Comparison of ENCODE assay signal across 12 cellular contexts in genomic region chr1:239912471-239912870, GRCh38.
DNase-seq lines count a peak whose midpoint lies in the region; FAIRE-seq and TF ChIP-seq lines count a peak whose summit lies in the region.
"Had no signal": no experiment of that assay in that cellular context is flagged by ENCODE, and none has a peak within 500 bp of the region (broad histone marks: within the 10 kb centered on the region; RNA-seq: fewer than 3 reads in every experiment).

No MANE protein-coding gene starts in this region.

- peaks cover 0 to 4% (median 3%) of the 10 kb centered on the region in 3 donors for H3K27me3 Mint-ChIP-seq in immature natural killer cell (ENCODE audit: low read depth in 3 of 3)

- FAIRE-seq in H54 (lab: Jason Lieb, UNC) = no peak

- no peak overlapping the region for H3K4me3 ChIP-seq in SK-N-SH (ENCODE audit: low read depth in 2 of 2, low read length in 1 of 2)
- H3K4me3 ChIP-seq in foreskin fibroblast (ENCODE audit: low read depth in 1 of 2, low read length in 2 of 2) = no peak overlapping the region
- H3K4me3 ChIP-seq: colonic mucosa, mucosa of descending colon had no signal

- peaks cover 17% of the 10 kb centered on the region for H3F3A ChIP-seq in SK-N-SH (replicated peaks; ENCODE audit: insufficient read depth)

- H3K36me3 ChIP-seq in SK-N-SH (replicated peaks in 1 of 2; ENCODE audit: control insufficient read depth in 1 of 2, insufficient read depth in 2 of 2, low read length in 1 of 2) = peaks cover 0 to 10% of the 10 kb centered on the region in 2 experiments
- H3K36me3 ChIP-seq: colonic mucosa had no signal

- no peaks in the 10 kb centered on the region for H3K9me3 Mint-ChIP-seq in immature natural killer cell

- TF ChIP-seq EP300 in SK-N-SH (IDR thresholded peaks at IDR 0.05; ENCODE audit: borderline replicate concordance in 1 of 2, low read depth in 1 of 2, low read length in 1 of 2) = peak in 1 of 2 experiments; percentile 90; a peak in 2 of 4 replicates

- H3K36me3 Mint-ChIP-seq in immature natural killer cell = no peaks in the 10 kb centered on the region

- peak overlapping the region in 1 of 6 donors; percentile 39 for H3K27ac Mint-ChIP-seq in immature natural killer cell

- H3K4me1 Mint-ChIP-seq in immature natural killer cell = no peaks in the 10 kb centered on the region

- no peak for TF ChIP-seq POLR2A in H54 (IDR thresholded peaks at IDR 0.05; ENCODE audit: low read depth, low read length)

- 25% methylated on average over 6 of the region's 6 CpGs for WGBS in SK-N-SH (ENCODE audit: low lambda C conversion rate)

- H3K27me3 ChIP-seq in SK-N-SH (ENCODE audit: insufficient read depth) = no peaks in the 10 kb centered on the region
- H3K27me3 ChIP-seq: colonic mucosa had no signal

- POLR2A ChIA-PET in SK-N-SH (lab: Yijun Ruan, JAX) = no interaction called here

- no peak overlapping the region for H3K9ac ChIP-seq in SK-N-SH

- CTCF ChIA-PET in SK-N-SH (lab: Yijun Ruan, JAX) = interaction anchor here (2.5 kb wide), 1 partner anchor 40 kb away, joined by 8 read pairs; no protein-coding TSS in a partner anchor

- DNase-seq in HS-27A (ENCODE audit: low read depth) (peak; percentile 20), SK-N-SH (no peak), foreskin fibroblast (peak; percentile 23 to 48), smooth muscle cell of the brain vasculature (ENCODE audit: low read depth, low spot score) (peak; percentile 37), immature natural killer cell (no peak), iPS-NIHi7 (ENCODE audit: extremely low spot score) (no peak), inferior parietal cortex (ENCODE audit: extremely low spot score) (no peak), H54 (ENCODE audit: insufficient read length, low spot score) (no peak)
- DNase-seq: activated naive CD4-positive, alpha-beta T cell treated with anti-CD3 and anti-CD28 coated beads, Interleukin-2, amount 50 U/mL, for 16 hours; colonic mucosa; COR-L47; mucosa of descending colon had no signal

- H3K4me3 Mint-ChIP-seq in immature natural killer cell = no peak overlapping the region

- peak overlapping the region; percentile 8 to 12; a peak in 3 of 4 replicates for H3K27ac ChIP-seq in SK-N-SH (ENCODE audit: low read depth in 2 of 2, low read length in 1 of 2)
- H3K27ac ChIP-seq: colonic mucosa had no signal

- H3K9me2 ChIP-seq in SK-N-SH = no peaks in the 10 kb centered on the region

- H2AFZ ChIP-seq in SK-N-SH (ENCODE audit: low read depth) = peak overlapping the region; percentile 12

- TF ChIP-seq CTCF in SK-N-SH (IDR thresholded peaks at IDR 0.05) (no peak), foreskin fibroblast (IDR thresholded peaks at IDR 0.05; ENCODE audit: low read depth, low read length) (no peak)

- no peaks in the 10 kb centered on the region for H3K9me3 ChIP-seq in SK-N-SH
- H3K9me3 ChIP-seq: colonic mucosa, mucosa of descending colon had no signal

- peak overlapping the region; percentile 10 for H3K4me2 ChIP-seq in SK-N-SH

- TF ChIP-seq RAD21 in SK-N-SH (IDR thresholded peaks at IDR 0.05; ENCODE audit: low read length) = no peak

- peaks cover 19% of the 10 kb centered on the region in 2 experiments for H3K4me1 ChIP-seq in SK-N-SH (ENCODE audit: control insufficient read depth in 1 of 2, insufficient read depth in 2 of 2, low read depth in 1 of 2, low read length in 1 of 2)
- H3K4me1 ChIP-seq: colonic mucosa had no signal

- no peaks in the 10 kb centered on the region for H4K20me1 ChIP-seq in SK-N-SH (ENCODE audit: insufficient read depth)

- H3K79me2 ChIP-seq in SK-N-SH (ENCODE audit: insufficient read depth) = no peaks in the 10 kb centered on the region

TF ChIP-seq in SK-N-SH, 30 proteins besides CTCF, POLR2A, EP300 and RAD21:
- TF ChIP-seq, protein P1, sequence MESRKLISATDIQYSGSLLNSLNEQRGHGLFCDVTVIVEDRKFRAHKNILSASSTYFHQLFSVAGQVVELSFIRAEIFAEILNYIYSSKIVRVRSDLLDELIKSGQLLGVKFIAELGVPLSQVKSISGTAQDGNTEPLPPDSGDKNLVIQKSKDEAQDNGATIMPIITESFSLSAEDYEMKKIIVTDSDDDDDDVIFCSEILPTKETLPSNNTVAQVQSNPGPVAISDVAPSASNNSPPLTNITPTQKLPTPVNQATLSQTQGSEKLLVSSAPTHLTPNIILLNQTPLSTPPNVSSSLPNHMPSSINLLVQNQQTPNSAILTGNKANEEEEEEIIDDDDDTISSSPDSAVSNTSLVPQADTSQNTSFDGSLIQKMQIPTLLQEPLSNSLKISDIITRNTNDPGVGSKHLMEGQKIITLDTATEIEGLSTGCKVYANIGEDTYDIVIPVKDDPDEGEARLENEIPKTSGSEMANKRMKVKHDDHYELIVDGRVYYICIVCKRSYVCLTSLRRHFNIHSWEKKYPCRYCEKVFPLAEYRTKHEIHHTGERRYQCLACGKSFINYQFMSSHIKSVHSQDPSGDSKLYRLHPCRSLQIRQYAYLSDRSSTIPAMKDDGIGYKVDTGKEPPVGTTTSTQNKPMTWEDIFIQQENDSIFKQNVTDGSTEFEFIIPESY (IDR thresholded peaks at IDR 0.05; ENCODE audit: borderline replicate concordance, low read depth) = 0 out of 2 replicates have a peak, but pooled peaks have one; percentile 15
- TF ChIP-seq NFIC (IDR thresholded peaks at IDR 0.05; ENCODE audit: borderline replicate concordance) (peak; percentile 87), USF1 (IDR thresholded peaks at IDR 0.05; ENCODE audit: borderline replicate concordance, low read depth) (no peak), RXRA (IDR thresholded peaks at IDR 0.05; ENCODE audit: borderline replicate concordance, low read depth) (0 out of 2 replicates have a peak, but pooled peaks have one; percentile 24), GABPA (IDR thresholded peaks at IDR 0.05; ENCODE audit: low read depth) (no peak), JUND (IDR thresholded peaks at IDR 0.05) (peak; percentile 83), FOSL2 (IDR thresholded peaks at IDR 0.05; ENCODE audit: borderline replicate concordance, low read depth) (peak; percentile 86), EZH2phosphoT487 (IDR thresholded peaks at IDR 0.05; ENCODE audit: borderline replicate concordance, low read depth) (no peak), TCF12 (IDR thresholded peaks at IDR 0.05) (peak; percentile 96), YY1 (IDR thresholded peaks at IDR 0.05; ENCODE audit: low read depth) (no peak), TEAD4 (IDR thresholded peaks at IDR 0.05; ENCODE audit: borderline replicate concordance, insufficient read depth) (peak; percentile 77), CHD2 (IDR thresholded peaks at IDR 0.05; ENCODE audit: low read length, partially characterized antibody) (no peak), MEF2A (IDR thresholded peaks at IDR 0.05; ENCODE audit: borderline replicate concordance, low read depth) (0 out of 2 replicates have a peak, but pooled peaks have one; percentile 17), SIN3A (IDR thresholded peaks at IDR 0.05; ENCODE audit: borderline replicate concordance, low read depth, low read length) (no peak)
- TF ChIP-seq, protein P2, sequence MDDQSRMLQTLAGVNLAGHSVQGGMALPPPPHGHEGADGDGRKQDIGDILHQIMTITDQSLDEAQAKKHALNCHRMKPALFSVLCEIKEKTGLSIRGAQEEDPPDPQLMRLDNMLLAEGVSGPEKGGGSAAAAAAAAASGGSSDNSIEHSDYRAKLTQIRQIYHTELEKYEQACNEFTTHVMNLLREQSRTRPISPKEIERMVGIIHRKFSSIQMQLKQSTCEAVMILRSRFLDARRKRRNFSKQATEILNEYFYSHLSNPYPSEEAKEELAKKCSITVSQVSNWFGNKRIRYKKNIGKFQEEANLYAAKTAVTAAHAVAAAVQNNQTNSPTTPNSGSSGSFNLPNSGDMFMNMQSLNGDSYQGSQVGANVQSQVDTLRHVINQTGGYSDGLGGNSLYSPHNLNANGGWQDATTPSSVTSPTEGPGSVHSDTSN (IDR thresholded peaks at IDR 0.05) = peak; percentile 92
- TF ChIP-seq, protein P3, sequence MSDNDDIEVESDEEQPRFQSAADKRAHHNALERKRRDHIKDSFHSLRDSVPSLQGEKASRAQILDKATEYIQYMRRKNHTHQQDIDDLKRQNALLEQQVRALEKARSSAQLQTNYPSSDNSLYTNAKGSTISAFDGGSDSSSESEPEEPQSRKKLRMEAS (IDR thresholded peaks at IDR 0.05; ENCODE audit: low read depth) = peak; percentile 53
- TF ChIP-seq, protein P4, sequence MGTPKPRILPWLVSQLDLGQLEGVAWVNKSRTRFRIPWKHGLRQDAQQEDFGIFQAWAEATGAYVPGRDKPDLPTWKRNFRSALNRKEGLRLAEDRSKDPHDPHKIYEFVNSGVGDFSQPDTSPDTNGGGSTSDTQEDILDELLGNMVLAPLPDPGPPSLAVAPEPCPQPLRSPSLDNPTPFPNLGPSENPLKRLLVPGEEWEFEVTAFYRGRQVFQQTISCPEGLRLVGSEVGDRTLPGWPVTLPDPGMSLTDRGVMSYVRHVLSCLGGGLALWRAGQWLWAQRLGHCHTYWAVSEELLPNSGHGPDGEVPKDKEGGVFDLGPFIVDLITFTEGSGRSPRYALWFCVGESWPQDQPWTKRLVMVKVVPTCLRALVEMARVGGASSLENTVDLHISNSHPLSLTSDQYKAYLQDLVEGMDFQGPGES (IDR thresholded peaks at IDR 0.05; ENCODE audit: low read depth, low read length) = no peak

Comparison
In these comparisons a context has a peak if more than half of its experiments do, and no peak if none do; other contexts are left out.
1. DNase-seq: peak in HS-27A (single experiment), foreskin fibroblast (2 of 2) and smooth muscle cell of the brain vasculature (single experiment); none in SK-N-SH (single experiment), immature natural killer cell (0 of 3), iPS-NIHi7 (single experiment), inferior parietal cortex (single experiment) and H54 (single experiment).